12 cellular contexts compared by ENCODE assay signal in the genomic region with DNA sequence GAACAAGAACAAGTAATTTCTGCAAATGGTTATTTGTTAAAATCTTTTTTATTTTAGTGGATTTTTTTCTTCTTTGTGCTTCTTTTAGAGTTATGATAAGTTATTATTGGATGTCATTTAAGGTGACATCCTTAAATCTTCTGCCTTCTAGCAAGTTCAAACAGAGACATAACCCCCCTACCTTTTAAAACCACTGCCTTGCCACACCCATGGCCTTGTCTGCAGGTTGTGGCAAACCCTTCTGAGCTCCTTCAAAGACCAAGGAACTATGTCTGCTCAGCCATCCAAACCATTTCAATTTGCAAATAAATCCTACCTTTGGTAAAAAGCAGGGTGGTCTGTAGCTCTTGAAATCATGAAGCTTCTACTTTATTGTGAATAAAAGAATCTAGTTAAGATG.
DNase-seq lines count a peak whose midpoint lies in the region; ATAC-seq and TF ChIP-seq lines count a peak whose summit lies in the region.
"Had no signal": no experiment of that assay in that cellular context is flagged by ENCODE, and none has a peak within 500 bp of the region (broad histone marks: within the 10 kb centered on the region; RNA-seq: fewer than 3 reads in every experiment).

No MANE protein-coding gene starts in this region.

- no peaks in the 10 kb centered on the region for H4K20me1 ChIP-seq in smooth muscle cell (ENCODE audit: low read depth)

- TF ChIP-seq CTCF in CD4-positive, alpha-beta T cell (IDR thresholded peaks at IDR 0.05), result no peak
- no peak for TF ChIP-seq CTCF in mesothelial cell of epicardium (IDR thresholded peaks at IDR 0.05; ENCODE audit: unreplicated experiment)
- no peak for TF ChIP-seq CTCF in smooth muscle cell (IDR thresholded peaks at IDR 0.05; ENCODE audit: borderline replicate concordance, insufficient read depth, poor library complexity, severe bottlenecking)

- H3K4me1 ChIP-seq in smooth muscle cell (ENCODE audit: low read depth), result peaks cover 9% of the 10 kb centered on the region

- no peaks in the 10 kb centered on the region for H3K9me3 ChIP-seq in CD4-positive, alpha-beta T cell (ENCODE audit: control insufficient read depth, low read length)
- no peaks in the 10 kb centered on the region for H3K9me3 ChIP-seq in smooth muscle cell (replicated peaks; ENCODE audit: low read depth)

- H3K9me3 Mint-ChIP-seq in CD4-positive, alpha-beta T cell, result no peaks in the 10 kb centered on the region
- H3K9me3 Mint-ChIP-seq in T-cell, result peaks cover 0 to 5% (median 0%) of the 10 kb centered on the region in 3 donors
- H3K9me3 Mint-ChIP-seq in mesothelial cell of epicardium, result peaks cover 8% of the 10 kb centered on the region

- ATAC-seq in CD4-positive, alpha-beta T cell (ENCODE audit: poor library complexity), result peak; percentile 75
- ATAC-seq in T-cell (replicated peaks in 1 of 4) (peak; percentile 68 to 85 (median 78)), HG03432 (IDR thresholded peaks at IDR 0.05; ENCODE audit: unreplicated experiment) (no peak)
- ATAC-seq: HCT116 had no signal

- peaks cover 34% of the 10 kb centered on the region for H3K4me1 Mint-ChIP-seq in CD4-positive, alpha-beta T cell (ENCODE audit: low read depth)
- H3K4me1 Mint-ChIP-seq in T-cell, result peaks cover 31 to 37% (median 36%) of the 10 kb centered on the region in 3 donors
- peaks cover 50% of the 10 kb centered on the region for H3K4me1 Mint-ChIP-seq in mesothelial cell of epicardium
- H3K4me1 Mint-ChIP-seq: B cell had no signal

- H3K27ac Mint-ChIP-seq in CD4-positive, alpha-beta T cell, result peak overlapping the region; percentile 21
- H3K27ac Mint-ChIP-seq in T-cell, result peak overlapping the region; percentile 17 to 40
- peak overlapping the region; percentile 73 for H3K27ac Mint-ChIP-seq in mesothelial cell of epicardium
- H3K27ac Mint-ChIP-seq: B cell had no signal

- CTCF ChIA-PET in CD4-positive, alpha-beta T cell (lab: Charles Lee), result no interaction called here
- CTCF ChIA-PET in T-cell (lab: Charles Lee), result no interaction called here

- no peaks in the 10 kb centered on the region for H3K36me3 Mint-ChIP-seq in CD4-positive, alpha-beta T cell (ENCODE audit: low read depth)
- no peaks in the 10 kb centered on the region for H3K36me3 Mint-ChIP-seq in T-cell
- no peaks in the 10 kb centered on the region for H3K36me3 Mint-ChIP-seq in mesothelial cell of epicardium

- peak overlapping the region; percentile 32 for H2AFZ ChIP-seq in smooth muscle cell (ENCODE audit: low read depth)

- H3K27ac ChIP-seq in CD4-positive, alpha-beta T cell (ENCODE audit: low read depth, low read length), result no peak overlapping the region
- H3K27ac ChIP-seq in smooth muscle cell (ENCODE audit: low read depth), result peak overlapping the region; percentile 17

- no peaks in the 10 kb centered on the region for H3K27me3 Mint-ChIP-seq in CD4-positive, alpha-beta T cell
- H3K27me3 Mint-ChIP-seq in T-cell (no peaks in the 10 kb centered on the region), mesothelial cell of epicardium (ENCODE audit: low read depth) (no peaks in the 10 kb centered on the region)
- H3K27me3 Mint-ChIP-seq: B cell had no signal

- peak in 4 of 10 experiments; percentile 4 to 10 (median 6) for DNase-seq in CD4-positive, alpha-beta T cell
- DNase-seq in T-cell, result peak in 12 of 34 experiments; percentile 1 to 33 (median 7)
- DNase-seq in mesothelial cell of epicardium (ENCODE audit: low spot score in 2 of 2, unreplicated experiment in 2 of 2), result no peak
- DNase-seq in smooth muscle cell (lab: John Stamatoyannopoulos, UW; ENCODE audit: unreplicated experiment), result no peak
- DNase-seq in iPS-NIHi11 (ENCODE audit: low spot score), result no peak
- no peak for DNase-seq in activated CD4-positive, alpha-beta T cell treated with anti-CD3 and anti-CD28 coated beads for 48 hours
- DNase-seq: C1 segment of cervical spinal cord, Calu3, DMS 273 treated with DMSO at 0.1 percent for 48 hours had no signal

- intact Hi-C loops in CD4-positive, alpha-beta T cell (cut with DNase I, micrococcal nuclease), result no loop called here

- no peaks in the 10 kb centered on the region for H3K36me3 ChIP-seq in smooth muscle cell (ENCODE audit: low read depth)

- no peak overlapping the region for H3K4me3 Mint-ChIP-seq in CD4-positive, alpha-beta T cell
- peak overlapping the region in 1 of 3 donors; percentile 27 for H3K4me3 Mint-ChIP-seq in T-cell
- no peak overlapping the region for H3K4me3 Mint-ChIP-seq in mesothelial cell of epicardium
- H3K4me3 Mint-ChIP-seq: B cell had no signal

- no peak overlapping the region for H3K4me3 ChIP-seq in smooth muscle cell

- H3K9ac ChIP-seq in smooth muscle cell (ENCODE audit: low read depth), result no peak overlapping the region

- peaks cover 18% of the 10 kb centered on the region for H3F3A ChIP-seq in smooth muscle cell (ENCODE audit: low read depth)

- no peaks in the 10 kb centered on the region for H3K27me3 ChIP-seq in CD4-positive, alpha-beta T cell (ENCODE audit: control insufficient read depth, insufficient read depth, low read length)
- H3K27me3 ChIP-seq in smooth muscle cell (ENCODE audit: low read depth), result no peaks in the 10 kb centered on the region

- POLR2A ChIA-PET in CD4-positive, alpha-beta T cell (lab: Charles Lee), result interaction anchor here (0.7 to 1.6 kb wide), 4 partner anchors 9 to 717 kb away, joined by 3 to 4 read pairs (median 3); no protein-coding TSS in a partner anchor
- POLR2A ChIA-PET in T-cell (lab: Charles Lee), result interaction anchor here in 1 of 2 donors (0.6 kb wide), 1 partner anchor 211 kb away, joined by 3 read pairs; no protein-coding TSS in a partner anchor

- no peak overlapping the region for H3K4me2 ChIP-seq in smooth muscle cell

- H3K79me2 ChIP-seq in smooth muscle cell (ENCODE audit: low read depth), result no peaks in the 10 kb centered on the region

Comparison
In these comparisons a context has a peak if more than half of its experiments do, and no peak if none do; other contexts are left out.
1. H3K27ac Mint-ChIP-seq: peak in every context shown above with its lines; median percentile 73 in mesothelial cell of epicardium; 28 in T-cell; 21 in CD4-positive, alpha-beta T cell.